ENCODE assay signal across 8 cellular contexts in genomic region chr20:33810885-33811762, GRCh38. TPM values are rescaled to one million over a fixed set of nuclear protein-coding genes. Genes with fewer than 3 reads are reported as not detected.
DNase-seq lines count a peak whose midpoint lies in the region; TF ChIP-seq lines count a peak whose summit lies in the region.

A gene with protein sequence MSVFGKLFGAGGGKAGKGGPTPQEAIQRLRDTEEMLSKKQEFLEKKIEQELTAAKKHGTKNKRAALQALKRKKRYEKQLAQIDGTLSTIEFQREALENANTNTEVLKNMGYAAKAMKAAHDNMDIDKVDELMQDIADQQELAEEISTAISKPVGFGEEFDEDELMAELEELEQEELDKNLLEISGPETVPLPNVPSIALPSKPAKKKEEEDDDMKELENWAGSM (plus strand): TSS chr20:33811348. CDS start chr20:33811469, 121 bp downstream.

- POLR2A ChIA-PET in SK-N-SH (lab: Yijun Ruan, JAX) = interaction anchor here (0.6 to 1.9 kb wide), 3 partner anchors 40 to 493 kb away, joined by 3 to 5 read pairs (median 4); no protein-coding TSS in a partner anchor

- H3K4me1 ChIP-seq in SK-N-SH (ENCODE audit: control insufficient read depth in 1 of 2, insufficient read depth in 2 of 2, low read depth in 1 of 2, low read length in 1 of 2) (peaks cover 7 to 16% of the 10 kb centered on the region in 2 experiments; a peak in 2 of 4 replicates), suprapubic skin (peaks cover 45% of the 10 kb centered on the region)

- H3K4me2 ChIP-seq in SK-N-SH = peak within 1 kb of the TSS; percentile 97

- peak within 1 kb of the TSS; percentile 95 for H3K9ac ChIP-seq in SK-N-SH

- peak within 1 kb of the TSS; percentile 98 for H3K27ac Mint-ChIP-seq in HFFc6

- H3K9me2 ChIP-seq in SK-N-SH = no peaks in the 10 kb centered on the region

- H3F3A ChIP-seq in SK-N-SH (replicated peaks; ENCODE audit: insufficient read depth) = peaks cover 13% of the 10 kb centered on the region

- H3K9me3 ChIP-seq in SK-N-SH = no peaks in the 10 kb centered on the region
- no peaks in the 10 kb centered on the region for H3K9me3 ChIP-seq in suprapubic skin

- no peaks in the 10 kb centered on the region for H3K9me3 Mint-ChIP-seq in HFFc6

- H3K4me3 ChIP-seq in NB4 (ENCODE audit: low read depth, low read length) (peak within 1 kb of the TSS; percentile 90), SK-N-SH (ENCODE audit: low read depth in 2 of 2, low read length in 1 of 2) (peak within 1 kb of the TSS; percentile 75 to 97), suprapubic skin (peak within 1 kb of the TSS; percentile 75)

- peaks cover 34% of the 10 kb centered on the region for H3K4me1 Mint-ChIP-seq in HFFc6 (ENCODE audit: low read depth)

- peaks cover 38% of the 10 kb centered on the region for H4K20me1 ChIP-seq in SK-N-SH (ENCODE audit: insufficient read depth)

- peaks cover 13% of the 10 kb centered on the region; the same call in 1 of the 2 replicates for H3K36me3 Mint-ChIP-seq in HFFc6 (ENCODE audit: low read depth)

- no peaks in the 10 kb centered on the region for H3K27me3 Mint-ChIP-seq in HFFc6 (ENCODE audit: insufficient read depth)

- peak within 1 kb of the TSS; percentile 67 to 93 for H3K27ac ChIP-seq in SK-N-SH (ENCODE audit: low read depth in 2 of 2, low read length in 1 of 2)
- peak within 1 kb of the TSS; percentile 96 for H3K27ac ChIP-seq in suprapubic skin

- H3K4me3 Mint-ChIP-seq in HFFc6 = peak within 1 kb of the TSS; percentile 95

- TF ChIP-seq POLR2A in NB4 (IDR thresholded peaks at IDR 0.05; ENCODE audit: extremely low read depth, insufficient read length) (peak; percentile 46), suprapubic skin (IDR thresholded peaks at IDR 0.05) (peak; percentile 70 to 92)

- peak within 1 kb of the TSS; percentile 84 for H2AFZ ChIP-seq in SK-N-SH (ENCODE audit: low read depth)

- H3K27me3 ChIP-seq in SK-N-SH (ENCODE audit: insufficient read depth) (no peaks in the 10 kb centered on the region), suprapubic skin (no peaks in the 10 kb centered on the region)

- TF ChIP-seq RAD21 in SK-N-SH (IDR thresholded peaks at IDR 0.05; ENCODE audit: low read length) = no peak

- DNase-seq in GM04503 (ENCODE audit: low read depth) (peak; percentile 91), HFFc6 (peak; percentile 98), NB4 (ENCODE audit: low read depth) (peak; percentile 99), SK-N-SH (peak; percentile 97), germinal center (ENCODE audit: low spot score) (peak; percentile 98), nucleus accumbens (lab: John Stamatoyannopoulos, UW) (peak; percentile 87 to 99 (median 97)), suprapubic skin (ENCODE audit: low spot score in 2 of 2) (peak; percentile 99)
- DNase-seq in activated naive CD4-positive, alpha-beta T cell treated with anti-CD3 and anti-CD28 coated beads, Interleukin-2, amount 50 U/mL, for 16 hours = peak; percentile 98

- TF ChIP-seq CTCF in HFFc6 (IDR thresholded peaks at IDR 0.05) (no peak), NB4 (IDR thresholded peaks at IDR 0.05; ENCODE audit: low read depth, low read length) (no peak), SK-N-SH (IDR thresholded peaks at IDR 0.05) (no peak), suprapubic skin (IDR thresholded peaks at IDR 0.05) (no peak)

- WGBS in SK-N-SH (ENCODE audit: low lambda C conversion rate) = 1% methylated on average over 46 of the region's 70 CpGs
- WGBS in suprapubic skin = under 1% methylated on average over 30 of the region's 70 CpGs

- H3K36me3 ChIP-seq in SK-N-SH (replicated peaks in 1 of 2; ENCODE audit: control insufficient read depth in 1 of 2, insufficient read depth in 2 of 2, low read length in 1 of 2) (peaks cover 3 to 4% of the 10 kb centered on the region in 2 experiments), suprapubic skin (no peaks in the 10 kb centered on the region)

- H3K79me2 ChIP-seq in SK-N-SH (ENCODE audit: insufficient read depth) = peaks cover 49% of the 10 kb centered on the region

- TF ChIP-seq EP300 in SK-N-SH (IDR thresholded peaks at IDR 0.05; ENCODE audit: borderline replicate concordance in 1 of 2, low read depth in 1 of 2, low read length in 1 of 2) (no peak), suprapubic skin (IDR thresholded peaks at IDR 0.05) (no peak)

- CTCF ChIA-PET in SK-N-SH (lab: Yijun Ruan, JAX) = interaction anchor here (0.7 to 2.0 kb wide), 9 partner anchors 10 to 336 kb away, joined by 3 to 6 read pairs (median 4); partner anchors contain the start of gene ZNF341

TF ChIP-seq in SK-N-SH, 30 proteins besides CTCF, POLR2A, EP300 and RAD21:
- TF ChIP-seq GABPA (IDR thresholded peaks at IDR 0.05; ENCODE audit: low read depth) (peak; percentile 79), MEF2A (IDR thresholded peaks at IDR 0.05; ENCODE audit: borderline replicate concordance, low read depth) (no peak), TEAD4 (IDR thresholded peaks at IDR 0.05; ENCODE audit: borderline replicate concordance, insufficient read depth) (no peak), TAF1 (IDR thresholded peaks at IDR 0.05; ENCODE audit: borderline replicate concordance, low read depth, low read length) (peak; percentile 52; the same call in 1 of the 2 replicates), JUND (IDR thresholded peaks at IDR 0.05) (no peak), RCOR1 (IDR thresholded peaks at IDR 0.05; ENCODE audit: low read length) (no peak), TCF12 (IDR thresholded peaks at IDR 0.05) (peak; percentile 38; the same call in 1 of the 2 replicates), ZBTB33 (IDR thresholded peaks at IDR 0.05; ENCODE audit: borderline replicate concordance, low read depth) (peak; percentile 53; the same call in 1 of the 2 replicates), SIN3A (IDR thresholded peaks at IDR 0.05; ENCODE audit: borderline replicate concordance, low read depth, low read length) (peak; percentile 56; the same call in 1 of the 2 replicates), MXI1 (IDR thresholded peaks at IDR 0.05; ENCODE audit: low read depth, low read length) (peak; percentile 73), ELF1 (IDR thresholded peaks at IDR 0.05) (peak; percentile 99), CHD2 (IDR thresholded peaks at IDR 0.05; ENCODE audit: low read length, partially characterized antibody) (peak; percentile 96), PBX3 (IDR thresholded peaks at IDR 0.05) (no peak), FOXM1 (IDR thresholded peaks at IDR 0.05; ENCODE audit: low read depth) (no peak), MAX (IDR thresholded peaks at IDR 0.05; ENCODE audit: low read depth) (peak; percentile 77)
- TF ChIP-seq, protein P1, sequence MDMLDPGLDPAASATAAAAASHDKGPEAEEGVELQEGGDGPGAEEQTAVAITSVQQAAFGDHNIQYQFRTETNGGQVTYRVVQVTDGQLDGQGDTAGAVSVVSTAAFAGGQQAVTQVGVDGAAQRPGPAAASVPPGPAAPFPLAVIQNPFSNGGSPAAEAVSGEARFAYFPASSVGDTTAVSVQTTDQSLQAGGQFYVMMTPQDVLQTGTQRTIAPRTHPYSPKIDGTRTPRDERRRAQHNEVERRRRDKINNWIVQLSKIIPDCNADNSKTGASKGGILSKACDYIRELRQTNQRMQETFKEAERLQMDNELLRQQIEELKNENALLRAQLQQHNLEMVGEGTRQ (IDR thresholded peaks at IDR 0.05; ENCODE audit: borderline replicate concordance, low read depth, low read length) = no peak
- TF ChIP-seq, protein P2, sequence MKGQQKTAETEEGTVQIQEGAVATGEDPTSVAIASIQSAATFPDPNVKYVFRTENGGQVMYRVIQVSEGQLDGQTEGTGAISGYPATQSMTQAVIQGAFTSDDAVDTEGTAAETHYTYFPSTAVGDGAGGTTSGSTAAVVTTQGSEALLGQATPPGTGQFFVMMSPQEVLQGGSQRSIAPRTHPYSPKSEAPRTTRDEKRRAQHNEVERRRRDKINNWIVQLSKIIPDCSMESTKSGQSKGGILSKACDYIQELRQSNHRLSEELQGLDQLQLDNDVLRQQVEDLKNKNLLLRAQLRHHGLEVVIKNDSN (IDR thresholded peaks at IDR 0.05; ENCODE audit: borderline replicate concordance, low read depth) = 0 out of 2 replicates have a peak, but pooled peaks have one; percentile 6

RNA-seq across cellular contexts. Expression of the gene that starts here (rescaled TPM):
- 10 to 100 TPM; 81.2 to 94.2 (median 86.1) TPM for total RNA-seq in HFFc6 (2021; fragmentation: NEBNext Ultra II Directional; extraction: Animal tissue kit (Norgen Biotek cat#: 25700))
- polyA plus RNA-seq in SK-N-SH (2012; rRNA removed) = 83.1 and 123 TPM in 2 replicates
- polyA plus RNA-seq in SK-N-SH (2012; cell fraction: cytosol; rRNA removed) = 141 and 151 TPM in 2 replicates
- 28.4 and 33.7 TPM in 2 replicates for polyA plus RNA-seq in SK-N-SH (2012; cell fraction: nucleus; rRNA removed)
- total RNA-seq in suprapubic skin = 10 to 100 TPM; 62.1 to 95.8 (median 74.8) TPM

Comparison
In these comparisons a context has a peak if more than half of its experiments do, and no peak if none do; other contexts are left out.
1. Peak in every context shown above with its lines: DNase-seq, H3K4me3 ChIP-seq and H3K27ac ChIP-seq.